In the genomic region with DNA sequence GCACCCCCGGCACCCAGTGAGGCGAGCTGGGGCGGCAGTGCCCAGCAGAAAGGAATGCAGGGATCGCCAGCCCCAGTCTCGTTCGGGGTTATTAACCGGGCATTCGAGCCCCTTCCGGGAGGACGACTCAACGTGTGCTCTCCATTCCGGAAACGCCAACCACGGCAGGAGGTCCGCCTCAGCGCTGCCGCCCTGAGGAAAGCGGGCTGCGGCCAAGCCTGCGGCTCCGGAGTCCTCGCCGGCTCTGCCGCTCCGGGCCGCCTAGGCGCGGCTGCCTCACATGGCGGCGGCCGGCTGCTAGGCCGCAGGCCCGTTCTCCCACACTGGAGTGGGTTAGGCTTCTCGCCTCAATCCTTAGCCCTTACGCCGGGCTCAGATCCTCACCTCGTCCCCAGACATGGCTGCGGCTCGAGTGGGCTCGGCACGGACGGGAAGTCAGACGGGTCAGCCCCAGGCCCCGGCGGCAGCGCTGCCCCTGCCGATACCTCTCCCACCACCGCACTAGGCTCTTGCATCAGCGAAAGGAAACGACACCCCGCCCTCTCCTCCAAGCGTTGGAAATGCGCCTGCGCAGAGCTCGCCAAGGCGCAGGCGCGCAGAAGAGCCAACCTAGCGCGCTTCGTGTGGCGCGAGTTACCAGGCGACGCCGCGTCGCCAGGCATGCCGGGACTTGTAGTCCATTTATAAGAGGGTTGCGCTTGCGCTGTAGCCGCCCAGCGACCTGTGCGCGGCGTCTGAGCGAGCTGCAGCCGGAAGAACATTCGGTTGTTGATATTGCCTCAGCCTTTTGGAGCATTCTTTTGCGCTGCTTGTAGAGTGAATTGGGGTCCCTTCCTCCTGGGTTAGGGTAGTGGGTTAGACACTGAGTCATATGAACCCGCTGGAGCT, we compare ENCODE assay signal across 1 cellular context.
TF ChIP-seq lines count a peak whose summit lies in the region.

A gene with protein sequence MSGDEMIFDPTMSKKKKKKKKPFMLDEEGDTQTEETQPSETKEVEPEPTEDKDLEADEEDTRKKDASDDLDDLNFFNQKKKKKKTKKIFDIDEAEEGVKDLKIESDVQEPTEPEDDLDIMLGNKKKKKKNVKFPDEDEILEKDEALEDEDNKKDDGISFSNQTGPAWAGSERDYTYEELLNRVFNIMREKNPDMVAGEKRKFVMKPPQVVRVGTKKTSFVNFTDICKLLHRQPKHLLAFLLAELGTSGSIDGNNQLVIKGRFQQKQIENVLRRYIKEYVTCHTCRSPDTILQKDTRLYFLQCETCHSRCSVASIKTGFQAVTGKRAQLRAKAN (minus strand): TSS at position 532 of the 888 bp plus-strand sequence. CDS start 133 bp downstream, at position 399.

TF ChIP-seq in K562, 482 proteins besides CTCF, POLR2A, EP300 and RAD21 (continued from another document and continues in another):
- TF ChIP-seq, protein P1, sequence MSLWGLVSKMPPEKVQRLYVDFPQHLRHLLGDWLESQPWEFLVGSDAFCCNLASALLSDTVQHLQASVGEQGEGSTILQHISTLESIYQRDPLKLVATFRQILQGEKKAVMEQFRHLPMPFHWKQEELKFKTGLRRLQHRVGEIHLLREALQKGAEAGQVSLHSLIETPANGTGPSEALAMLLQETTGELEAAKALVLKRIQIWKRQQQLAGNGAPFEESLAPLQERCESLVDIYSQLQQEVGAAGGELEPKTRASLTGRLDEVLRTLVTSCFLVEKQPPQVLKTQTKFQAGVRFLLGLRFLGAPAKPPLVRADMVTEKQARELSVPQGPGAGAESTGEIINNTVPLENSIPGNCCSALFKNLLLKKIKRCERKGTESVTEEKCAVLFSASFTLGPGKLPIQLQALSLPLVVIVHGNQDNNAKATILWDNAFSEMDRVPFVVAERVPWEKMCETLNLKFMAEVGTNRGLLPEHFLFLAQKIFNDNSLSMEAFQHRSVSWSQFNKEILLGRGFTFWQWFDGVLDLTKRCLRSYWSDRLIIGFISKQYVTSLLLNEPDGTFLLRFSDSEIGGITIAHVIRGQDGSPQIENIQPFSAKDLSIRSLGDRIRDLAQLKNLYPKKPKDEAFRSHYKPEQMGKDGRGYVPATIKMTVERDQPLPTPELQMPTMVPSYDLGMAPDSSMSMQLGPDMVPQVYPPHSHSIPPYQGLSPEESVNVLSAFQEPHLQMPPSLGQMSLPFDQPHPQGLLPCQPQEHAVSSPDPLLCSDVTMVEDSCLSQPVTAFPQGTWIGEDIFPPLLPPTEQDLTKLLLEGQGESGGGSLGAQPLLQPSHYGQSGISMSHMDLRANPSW (CRISPR knock-in tag; IDR thresholded peaks at IDR 0.05) = no peak; the same call in 1 of the 2 replicates
- no peak for TF ChIP-seq HNRNPH1 (optimal IDR thresholded peaks at IDR 0.05; ENCODE audit: low read depth, low read length)
- TF ChIP-seq, protein P2, sequence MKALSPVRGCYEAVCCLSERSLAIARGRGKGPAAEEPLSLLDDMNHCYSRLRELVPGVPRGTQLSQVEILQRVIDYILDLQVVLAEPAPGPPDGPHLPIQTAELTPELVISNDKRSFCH (CRISPR knock-in tag; IDR thresholded peaks at IDR 0.05) = no peak
- TF ChIP-seq, protein P2 (tag; IDR thresholded peaks at IDR 0.05) = peak; percentile 77
- no peak for TF ChIP-seq GATA2 (CRISPR knock-in tag; IDR thresholded peaks at IDR 0.05)
- 0 out of 2 replicates have a peak, but pooled peaks have one; percentile 78 for TF ChIP-seq ZNF830 (CRISPR knock-in tag; IDR thresholded peaks at IDR 0.05)
- no peak for TF ChIP-seq ZNF174 (CRISPR knock-in tag; IDR thresholded peaks at IDR 0.05)
- TF ChIP-seq, protein P3, sequence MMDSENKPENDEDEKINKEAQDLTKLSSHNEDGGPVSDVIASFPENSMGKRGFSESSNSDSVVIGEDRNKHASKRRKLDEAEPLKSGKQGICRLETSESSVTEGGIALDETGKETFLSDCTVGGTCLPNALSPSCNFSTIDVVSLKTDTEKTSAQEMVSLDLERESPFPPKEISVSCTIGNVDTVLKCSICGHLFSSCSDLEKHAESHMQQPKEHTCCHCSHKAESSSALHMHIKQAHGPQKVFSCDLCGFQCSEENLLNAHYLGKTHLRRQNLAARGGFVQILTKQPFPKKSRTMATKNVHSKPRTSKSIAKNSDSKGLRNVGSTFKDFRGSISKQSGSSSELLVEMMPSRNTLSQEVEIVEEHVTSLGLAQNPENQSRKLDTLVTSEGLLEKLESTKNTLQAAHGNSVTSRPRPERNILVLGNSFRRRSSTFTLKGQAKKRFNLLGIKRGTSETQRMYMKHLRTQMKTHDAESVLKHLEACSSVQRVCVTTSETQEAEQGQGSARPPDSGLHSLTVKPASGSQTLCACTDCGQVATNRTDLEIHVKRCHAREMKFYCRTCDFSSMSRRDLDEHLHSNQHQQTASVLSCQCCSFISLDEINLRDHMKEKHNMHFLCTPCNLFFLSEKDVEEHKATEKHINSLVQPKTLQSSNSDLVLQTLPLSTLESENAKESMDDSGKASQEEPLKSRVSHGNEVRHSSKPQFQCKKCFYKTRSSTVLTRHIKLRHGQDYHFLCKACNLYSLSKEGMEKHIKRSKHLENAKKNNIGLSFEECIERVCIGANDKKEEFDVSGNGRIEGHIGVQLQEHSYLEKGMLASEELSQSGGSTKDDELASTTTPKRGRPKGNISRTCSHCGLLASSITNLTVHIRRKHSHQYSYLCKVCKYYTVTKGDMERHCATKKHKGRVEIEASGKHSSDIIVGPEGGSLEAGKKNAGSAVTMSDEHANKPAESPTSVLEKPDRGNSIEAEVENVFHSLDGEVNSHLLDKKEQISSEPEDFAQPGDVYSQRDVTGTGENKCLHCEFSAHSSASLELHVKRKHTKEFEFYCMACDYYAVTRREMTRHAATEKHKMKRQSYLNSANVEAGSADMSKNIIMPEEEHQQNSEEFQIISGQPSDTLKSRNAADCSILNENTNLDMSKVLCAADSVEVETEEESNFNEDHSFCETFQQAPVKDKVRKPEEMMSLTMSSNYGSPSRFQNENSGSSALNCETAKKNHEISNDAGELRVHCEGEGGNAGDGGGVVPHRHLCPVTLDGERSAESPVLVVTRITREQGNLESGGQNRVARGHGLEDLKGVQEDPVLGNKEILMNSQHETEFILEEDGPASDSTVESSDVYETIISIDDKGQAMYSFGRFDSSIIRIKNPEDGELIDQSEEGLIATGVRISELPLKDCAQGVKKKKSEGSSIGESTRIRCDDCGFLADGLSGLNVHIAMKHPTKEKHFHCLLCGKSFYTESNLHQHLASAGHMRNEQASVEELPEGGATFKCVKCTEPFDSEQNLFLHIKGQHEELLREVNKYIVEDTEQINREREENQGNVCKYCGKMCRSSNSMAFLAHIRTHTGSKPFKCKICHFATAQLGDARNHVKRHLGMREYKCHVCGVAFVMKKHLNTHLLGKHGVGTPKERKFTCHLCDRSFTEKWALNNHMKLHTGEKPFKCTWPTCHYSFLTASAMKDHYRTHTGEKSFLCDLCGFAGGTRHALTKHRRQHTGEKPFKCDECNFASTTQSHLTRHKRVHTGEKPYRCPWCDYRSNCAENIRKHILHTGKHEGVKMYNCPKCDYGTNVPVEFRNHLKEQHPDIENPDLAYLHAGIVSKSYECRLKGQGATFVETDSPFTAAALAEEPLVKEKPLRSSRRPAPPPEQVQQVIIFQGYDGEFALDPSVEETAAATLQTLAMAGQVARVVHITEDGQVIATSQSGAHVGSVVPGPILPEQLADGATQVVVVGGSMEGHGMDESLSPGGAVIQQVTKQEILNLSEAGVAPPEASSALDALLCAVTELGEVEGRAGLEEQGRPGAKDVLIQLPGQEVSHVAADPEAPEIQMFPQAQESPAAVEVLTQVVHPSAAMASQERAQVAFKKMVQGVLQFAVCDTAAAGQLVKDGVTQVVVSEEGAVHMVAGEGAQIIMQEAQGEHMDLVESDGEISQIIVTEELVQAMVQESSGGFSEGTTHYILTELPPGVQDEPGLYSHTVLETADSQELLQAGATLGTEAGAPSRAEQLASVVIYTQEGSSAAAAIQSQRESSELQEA (IDR thresholded peaks at IDR 0.05; ENCODE audit: low read depth) = peak; percentile 89
- TF ChIP-seq SMARCA4 (IDR thresholded peaks at IDR 0.05) = no peak
- TF ChIP-seq TBP (optimal IDR thresholded peaks at IDR 0.05; ENCODE audit: low read depth, low read length) = peak; percentile 98
- TF ChIP-seq OTX1 (CRISPR knock-in tag; IDR thresholded peaks at IDR 0.05) = 0 out of 2 replicates have a peak, but pooled peaks have one; percentile 54
- peak; percentile 40; the same call in 1 of the 2 replicates for TF ChIP-seq SAFB (IDR thresholded peaks at IDR 0.05; ENCODE audit: borderline replicate concordance, low read depth, low read length)
- TF ChIP-seq NFYB (IDR thresholded peaks at IDR 0.05; ENCODE audit: extremely low read depth, insufficient read length) = no peak
- peak; percentile 99 to 100 for TF ChIP-seq NRF1 (conservative IDR thresholded peaks at IDR 0.05 in 1 of 2, IDR thresholded peaks at IDR 0.05 in 1 of 2)
- TF ChIP-seq JUNB (CRISPR knock-in tag; conservative IDR thresholded peaks at IDR 0.05) = no peak
- no peak for TF ChIP-seq STAT5A (IDR thresholded peaks at IDR 0.05; ENCODE audit: borderline replicate concordance, low read length)
- TF ChIP-seq, protein P4, sequence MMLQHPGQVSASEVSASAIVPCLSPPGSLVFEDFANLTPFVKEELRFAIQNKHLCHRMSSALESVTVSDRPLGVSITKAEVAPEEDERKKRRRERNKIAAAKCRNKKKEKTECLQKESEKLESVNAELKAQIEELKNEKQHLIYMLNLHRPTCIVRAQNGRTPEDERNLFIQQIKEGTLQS (IDR thresholded peaks at IDR 0.05) = peak; percentile 97
- TF ChIP-seq, protein P4 (CRISPR knock-in tag; conservative IDR thresholded peaks at IDR 0.05) = peak; percentile 83
- no peak for TF ChIP-seq TOE1 (IDR thresholded peaks at IDR 0.05; ENCODE audit: borderline replicate concordance)
- no peak for TF ChIP-seq TOE1 (CRISPR knock-in tag; IDR thresholded peaks at IDR 0.05; ENCODE audit: borderline replicate concordance, low read depth)
- peak; percentile 86 for TF ChIP-seq CXXC5 (CRISPR knock-in tag; IDR thresholded peaks at IDR 0.05)
- TF ChIP-seq ZKSCAN3 (CRISPR knock-in tag; IDR thresholded peaks at IDR 0.05) = no peak
- TF ChIP-seq FOXK1 (CRISPR knock-in tag; IDR thresholded peaks at IDR 0.05; ENCODE audit: borderline replicate concordance) = no peak; the same call in 1 of the 2 replicates
- TF ChIP-seq NBN (IDR thresholded peaks at IDR 0.05; ENCODE audit: low read depth) = no peak
- no peak for TF ChIP-seq NFIX (CRISPR knock-in tag; IDR thresholded peaks at IDR 0.05; ENCODE audit: low read depth)
- no peak; the same call in 1 of the 2 replicates for TF ChIP-seq GATAD2B (IDR thresholded peaks at IDR 0.05; ENCODE audit: borderline replicate concordance)
- TF ChIP-seq POLR3A (IDR thresholded peaks at IDR 0.05; ENCODE audit: borderline replicate concordance, extremely low read depth, insufficient read depth, insufficient read length) = no peak
- TF ChIP-seq PHB2 (IDR thresholded peaks at IDR 0.05; ENCODE audit: low read depth) = no peak
- TF ChIP-seq, protein P5, sequence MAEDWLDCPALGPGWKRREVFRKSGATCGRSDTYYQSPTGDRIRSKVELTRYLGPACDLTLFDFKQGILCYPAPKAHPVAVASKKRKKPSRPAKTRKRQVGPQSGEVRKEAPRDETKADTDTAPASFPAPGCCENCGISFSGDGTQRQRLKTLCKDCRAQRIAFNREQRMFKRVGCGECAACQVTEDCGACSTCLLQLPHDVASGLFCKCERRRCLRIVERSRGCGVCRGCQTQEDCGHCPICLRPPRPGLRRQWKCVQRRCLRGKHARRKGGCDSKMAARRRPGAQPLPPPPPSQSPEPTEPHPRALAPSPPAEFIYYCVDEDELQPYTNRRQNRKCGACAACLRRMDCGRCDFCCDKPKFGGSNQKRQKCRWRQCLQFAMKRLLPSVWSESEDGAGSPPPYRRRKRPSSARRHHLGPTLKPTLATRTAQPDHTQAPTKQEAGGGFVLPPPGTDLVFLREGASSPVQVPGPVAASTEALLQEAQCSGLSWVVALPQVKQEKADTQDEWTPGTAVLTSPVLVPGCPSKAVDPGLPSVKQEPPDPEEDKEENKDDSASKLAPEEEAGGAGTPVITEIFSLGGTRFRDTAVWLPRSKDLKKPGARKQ (CRISPR knock-in tag; IDR thresholded peaks at IDR 0.05) = no peak
- TF ChIP-seq ZNF133 (CRISPR knock-in tag; IDR thresholded peaks at IDR 0.05) = no peak
- TF ChIP-seq ARHGAP35 (IDR thresholded peaks at IDR 0.05; ENCODE audit: partially characterized antibody) = no peak
- peak; percentile 98 for TF ChIP-seq ZFX (CRISPR knock-in tag; IDR thresholded peaks at IDR 0.05)
- TF ChIP-seq ZNF274 (IDR thresholded peaks at IDR 0.05; ENCODE audit: borderline replicate concordance, low read depth, low read length) = no peak
- no peak for TF ChIP-seq PTRF (tag; IDR thresholded peaks at IDR 0.05)
- TF ChIP-seq GTF2A2 (tag; IDR thresholded peaks at IDR 0.05) = peak; percentile 66; the same call in 1 of the 2 replicates
- TF ChIP-seq, protein P6, sequence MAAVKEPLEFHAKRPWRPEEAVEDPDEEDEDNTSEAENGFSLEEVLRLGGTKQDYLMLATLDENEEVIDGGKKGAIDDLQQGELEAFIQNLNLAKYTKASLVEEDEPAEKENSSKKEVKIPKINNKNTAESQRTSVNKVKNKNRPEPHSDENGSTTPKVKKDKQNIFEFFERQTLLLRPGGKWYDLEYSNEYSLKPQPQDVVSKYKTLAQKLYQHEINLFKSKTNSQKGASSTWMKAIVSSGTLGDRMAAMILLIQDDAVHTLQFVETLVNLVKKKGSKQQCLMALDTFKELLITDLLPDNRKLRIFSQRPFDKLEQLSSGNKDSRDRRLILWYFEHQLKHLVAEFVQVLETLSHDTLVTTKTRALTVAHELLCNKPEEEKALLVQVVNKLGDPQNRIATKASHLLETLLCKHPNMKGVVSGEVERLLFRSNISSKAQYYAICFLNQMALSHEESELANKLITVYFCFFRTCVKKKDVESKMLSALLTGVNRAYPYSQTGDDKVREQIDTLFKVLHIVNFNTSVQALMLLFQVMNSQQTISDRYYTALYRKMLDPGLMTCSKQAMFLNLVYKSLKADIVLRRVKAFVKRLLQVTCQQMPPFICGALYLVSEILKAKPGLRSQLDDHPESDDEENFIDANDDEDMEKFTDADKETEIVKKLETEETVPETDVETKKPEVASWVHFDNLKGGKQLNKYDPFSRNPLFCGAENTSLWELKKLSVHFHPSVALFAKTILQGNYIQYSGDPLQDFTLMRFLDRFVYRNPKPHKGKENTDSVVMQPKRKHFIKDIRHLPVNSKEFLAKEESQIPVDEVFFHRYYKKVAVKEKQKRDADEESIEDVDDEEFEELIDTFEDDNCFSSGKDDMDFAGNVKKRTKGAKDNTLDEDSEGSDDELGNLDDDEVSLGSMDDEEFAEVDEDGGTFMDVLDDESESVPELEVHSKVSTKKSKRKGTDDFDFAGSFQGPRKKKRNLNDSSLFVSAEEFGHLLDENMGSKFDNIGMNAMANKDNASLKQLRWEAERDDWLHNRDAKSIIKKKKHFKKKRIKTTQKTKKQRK (IDR thresholded peaks at IDR 0.05; ENCODE audit: borderline replicate concordance, low read depth, low read length) = no peak
- no peak; the same call in none of the 2 replicates for TF ChIP-seq ESRRA (IDR thresholded peaks at IDR 0.05; ENCODE audit: borderline replicate concordance, low read depth)
- 0 out of 2 replicates have a peak, but pooled peaks have one; percentile 49 for TF ChIP-seq NCOA6 (IDR thresholded peaks at IDR 0.05)
- peak; percentile 71 for TF ChIP-seq L3MBTL2 (IDR thresholded peaks at IDR 0.05)
